In genomic region chr2:106339608-106340007, GRCh38 we compare ENCODE assay signal across 23 cellular contexts.
"Had no signal": no experiment of that assay in that cellular context is flagged by ENCODE, and none has a peak within 500 bp of the region (broad histone marks: within the 10 kb centered on the region; RNA-seq: fewer than 3 reads in every experiment).

No MANE protein-coding gene starts in this region.

- H3K36me3 ChIP-seq: heart right ventricle, lower lobe of right lung, right lobe of liver, SJCRH30, stomach had no signal

- H3K9me3 ChIP-seq: lower lobe of right lung, right lobe of liver, SJCRH30 had no signal

- H3K4me3 Mint-ChIP-seq: activated CD4-positive, alpha-beta memory T cell treated with anti-CD3 and anti-CD28 coated beads for 36 hours; activated T-helper 1 cell treated with anti-CD3 and anti-CD28 coated beads, Interleukin-12 subunit alpha, Interleukin-12 subunit beta, Interleukin-2, Interleukin-4 antibody, amounts not matched to agents 30 ng/mL and 10 ng/mL and 1 ng/mL, durations not matched to agents 14 hours and 24 hours and 36 hours; natural killer cell had no signal

- H3K4me1 ChIP-seq: lower lobe of right lung, right lobe of liver, SJCRH30, stomach had no signal

- H3K27me3 ChIP-seq: heart right ventricle, right lobe of liver, SJCRH30, stomach had no signal

- H3K27me3 Mint-ChIP-seq: activated CD4-positive, alpha-beta memory T cell treated with anti-CD3 and anti-CD28 coated beads for 36 hours had no signal

- H3K4me1 Mint-ChIP-seq: natural killer cell had no signal

- H3K9me3 Mint-ChIP-seq: activated T-helper 1 cell treated with anti-CD3 and anti-CD28 coated beads, Interleukin-12 subunit alpha, Interleukin-12 subunit beta, Interleukin-2, Interleukin-4 antibody, amounts not matched to agents 30 ng/mL and 10 ng/mL and 1 ng/mL, durations not matched to agents 14 hours and 24 hours and 36 hours; natural killer cell had no signal

- H3K4me3 ChIP-seq: heart right ventricle, lower lobe of right lung, right lobe of liver, SJCRH30, skin epidermis, stomach had no signal

- H3K27ac ChIP-seq: epithelial cell of prostate, heart right ventricle, lower lobe of right lung, right lobe of liver, SJCRH30, skin epidermis, stomach had no signal

- ATAC-seq: activated naive CD4-positive, alpha-beta T cell treated with anti-CD3 and anti-CD28 coated beads, Interleukin-2, amount 50 U/mL, for 72 hours; heart right ventricle; left lobe of liver; lower lobe of right lung; natural killer cell; right lobe of liver had no signal

- H3K36me3 Mint-ChIP-seq: activated CD4-positive, alpha-beta memory T cell treated with anti-CD3 and anti-CD28 coated beads for 36 hours; activated naive CD4-positive, alpha-beta T cell treated with anti-CD3 and anti-CD28 coated beads, Interleukin-2, amount 50 U/mL, for 72 hours; natural killer cell had no signal

- H3K27ac Mint-ChIP-seq: activated CD4-positive, alpha-beta memory T cell treated with anti-CD3 and anti-CD28 coated beads for 36 hours; activated naive CD4-positive, alpha-beta T cell treated with anti-CD3 and anti-CD28 coated beads, Interleukin-2, amount 50 U/mL, for 72 hours; activated T-helper 1 cell treated with anti-CD3 and anti-CD28 coated beads, Interleukin-12 subunit alpha, Interleukin-12 subunit beta, Interleukin-2, Interleukin-4 antibody, amounts not matched to agents 30 ng/mL and 10 ng/mL and 1 ng/mL, durations not matched to agents 14 hours and 24 hours and 36 hours; natural killer cell had no signal

- DNase-seq: activated CD4-positive, alpha-beta memory T cell treated with anti-CD3 and anti-CD28 coated beads for 36 hours; activated CD4-positive, alpha-beta T cell treated with anti-CD3 and anti-CD28 coated beads for 48 hours; activated CD4-positive, CD25-positive, alpha-beta regulatory T cell; activated gamma-delta T cell treated with Interleukin-2 at 50 U/mL for 16 hours; amygdala; cerebellar nuclear complex; heart right ventricle; islet precursor cell; lower lobe of right lung; mesendoderm; natural killer cell; occipital lobe; right lobe of liver; SJCRH30; stimulated activated CD4-positive, alpha-beta T cell treated with anti-CD3 and anti-CD28 coated beads, Interleukin-1b, Interleukin-23, amount 100 ng/mL, for 48 hours; stomach; T1000; trophoblast cell had no signal
